In genomic region chr4:96150501-96150900, GRCh38 we compare ENCODE assay signal across 26 cellular contexts.
"Had no signal": no experiment of that assay in that cellular context is flagged by ENCODE, and none has a peak within 500 bp of the region (broad histone marks: within the 10 kb centered on the region; RNA-seq: fewer than 3 reads in every experiment).

No MANE protein-coding gene starts in this region.

- ATAC-seq: activated naive CD4-positive, alpha-beta T cell treated with anti-CD3 and anti-CD28 coated beads, Interleukin-2, amount 50 U/mL, for 72 hours; activated T-cell treated with anti-CD3 and anti-CD28 coated beads, Interleukin-2, amount 50 U/mL, for 72 hours; body of pancreas; esophagus mucosa; gastroesophageal sphincter; heart right ventricle had no signal

- H3K36me3 ChIP-seq: gastroesophageal sphincter, heart right ventricle had no signal

- H3K27me3 ChIP-seq: body of pancreas, gastroesophageal sphincter, heart right ventricle had no signal

- H3K9me3 ChIP-seq: body of pancreas, gastroesophageal sphincter, heart right ventricle had no signal

- H3K27ac ChIP-seq: body of pancreas, gastroesophageal sphincter, heart right ventricle had no signal

- H3K4me1 ChIP-seq: body of pancreas, gastroesophageal sphincter, heart right ventricle had no signal

- DNase-seq: activated CD4-positive, alpha-beta memory T cell treated with anti-CD3 and anti-CD28 coated beads, Interleukin-2, amount 10 ng/mL, durations not matched to agents 7 days and 5 days; activated CD4-positive, alpha-beta T cell treated with anti-CD3 and anti-CD28 coated beads for 1 hour; activated CD4-positive, alpha-beta T cell treated with anti-CD3 and anti-CD28 coated beads for 4 hours; activated CD4-positive, alpha-beta T cell treated with anti-CD3 and anti-CD28 coated beads, Interleukin-2, amount 10 ng/mL, durations not matched to agents 7 days and 5 days; activated CD4-positive, alpha-beta T cell treated with anti-CD3 and anti-CD28 coated beads, Interleukin-2, amount 50 U/mL, for 4 hours; activated CD4-positive, CD25-positive, alpha-beta regulatory T cell; activated CD8-positive, alpha-beta memory T cell treated with anti-CD3 and anti-CD28 coated beads, Interleukin-2, amount 50 U/mL, for 48 hours; activated gamma-delta T cell; activated naive CD4-positive, alpha-beta T cell; activated naive CD4-positive, alpha-beta T cell treated with anti-CD3 and anti-CD28 coated beads, Interleukin-2, amount 10 ng/mL, durations not matched to agents 7 days and 5 days; activated naive CD8-positive, alpha-beta T cell treated with anti-CD3 and anti-CD28 coated beads, Interleukin-2, amount 10 ng/mL, durations not matched to agents 7 days and 5 days; activated T-cell treated with anti-CD3 and anti-CD28 coated beads for 4 hours; activated T-cell treated with anti-CD3 and anti-CD28 coated beads, Interleukin-2, amount 50 U/mL, for 24 hours; activated T-cell treated with anti-CD3 and anti-CD28 coated beads, Interleukin-2, amount 50 U/mL, for 72 hours; amniotic stem cell; anterior cingulate cortex; body of pancreas; central memory CD4-positive, alpha-beta T cell; cerebellar nuclear complex; effector memory CD4-positive, alpha-beta T cell; endodermal cell; heart right ventricle; T-helper 2 cell had no signal

- H3K4me3 ChIP-seq: body of pancreas, gastroesophageal sphincter had no signal
